8 cellular contexts compared by ENCODE assay signal in genomic region chr11:116986521-116987105, GRCh38.
A peak's percentile ranks its signal among the peaks of the same experiment; 100 is the strongest.
DNase-seq lines count a peak whose midpoint lies in the region; ATAC-seq and TF ChIP-seq lines count a peak whose summit lies in the region.

No MANE protein-coding gene starts in this region.

- TF ChIP-seq CTCF in fibroblast of mammary gland (conservative IDR thresholded peaks at IDR 0.05; ENCODE audit: control insufficient read depth, insufficient read depth, low read depth, low read length) = no peak

- ATAC-seq in GM18868 (IDR thresholded peaks at IDR 0.05; ENCODE audit: unreplicated experiment) = peak; percentile 57
- ATAC-seq in HG03097 (IDR thresholded peaks at IDR 0.05; ENCODE audit: low FRiP score, unreplicated experiment) = peak; percentile 49
- ATAC-seq in HG03039 (IDR thresholded peaks at IDR 0.05; ENCODE audit: unreplicated experiment) = no peak

- peak overlapping the region; percentile 9; the same call in 1 of the 2 replicates for H3K27ac ChIP-seq in SJSA1
- H3K27ac ChIP-seq in skin epidermis = peak overlapping the region in 17 of 21 experiments; percentile 3 to 68 (median 31)

- no peaks in the 10 kb centered on the region for H3K36me3 ChIP-seq in SJSA1

- H3K27me3 ChIP-seq in SJSA1 (replicated peaks) = no peaks in the 10 kb centered on the region

- H3K9me3 ChIP-seq in SJSA1 (replicated peaks) = no peaks in the 10 kb centered on the region

- H3K4me3 ChIP-seq in SJSA1 = no peak overlapping the region
- no peak overlapping the region for H3K4me3 ChIP-seq in fibroblast of mammary gland (ENCODE audit: control insufficient read depth, low read depth, low read length)
- peak overlapping the region in 1 of 7 experiments; percentile 3 for H3K4me3 ChIP-seq in skin epidermis

- H3K4me1 ChIP-seq in SJSA1 (replicated peaks) = peaks cover 47% of the 10 kb centered on the region

- in situ Hi-C loops in G401 (cut with HindIII; ENCODE audit: low sequenced_read_pairs) = no loop called here

- DNase-seq in SJSA1 (ENCODE audit: low read depth in 1 of 2, low spot score in 2 of 2) (peak in 1 of 2 experiments; percentile 28), fibroblast of mammary gland (ENCODE audit: low read depth) (peak; percentile 95), G401 (ENCODE audit: low spot score) (no peak), NCI-H345 (lab: John Stamatoyannopoulos, UW) (no peak)
